In genomic region chr5:50369287-50370033, GRCh38 we compare ENCODE assay signal across 4 cellular contexts.
DNase-seq lines count a peak whose midpoint lies in the region; ATAC-seq, FAIRE-seq and TF ChIP-seq lines count a peak whose summit lies in the region.
"Not testable (repeated sequence)": the region's sequence is repeated elsewhere in the genome, so short reads cannot be mapped to it uniquely, and the experiment has no call there.

No MANE protein-coding gene starts in this region.

- H2BK15ac ChIP-seq in neuronal stem cell (ENCODE audit: low read length) = not testable (repeated sequence)

- not testable (repeated sequence) for TF ChIP-seq CTCF in RWPE2 (IDR thresholded peaks at IDR 0.05; ENCODE audit: poor library complexity, severe bottlenecking)

- peak overlapping the region; percentile 21 for H3K9ac ChIP-seq in neuronal stem cell (ENCODE audit: low read depth, low read length, poor library complexity)

- intact Hi-C loops in Right ventricle myocardium inferior (cut with DNase I) = not testable (repeated sequence)

- DNase-seq in HTR-8/SVneo (ENCODE audit: insufficient read length, low spot score); neuronal stem cell (ENCODE audit: low spot score): not testable (repeated sequence)
- DNase-seq in RWPE2 (ENCODE audit: low spot score) (peak; percentile 44), Right ventricle myocardium inferior (ENCODE audit: missing footprints) (peak; percentile 57)

- not testable (repeated sequence) for H2AFZ ChIP-seq in neuronal stem cell (ENCODE audit: low read length)

- H3K9me3 ChIP-seq in RWPE2 (ENCODE audit: severe bottlenecking); neuronal stem cell (replicated peaks in 1 of 2; ENCODE audit: control insufficient read depth in 2 of 2, insufficient read depth in 1 of 2, low read depth in 1 of 2, low read length in 2 of 2): not testable (repeated sequence)

- H3K27ac ChIP-seq in RWPE2 (ENCODE audit: poor library complexity, severe bottlenecking); neuronal stem cell (replicated peaks; ENCODE audit: low read length): not testable (repeated sequence)

- H3K4me3 ChIP-seq in RWPE2 (ENCODE audit: severe bottlenecking); neuronal stem cell (ENCODE audit: low read length in 2 of 2): not testable (repeated sequence)

- H2AK5ac ChIP-seq in neuronal stem cell (ENCODE audit: low read depth, low read length) = not testable (repeated sequence)

- not testable (repeated sequence) for H3K79me1 ChIP-seq in neuronal stem cell (ENCODE audit: low read depth, low read length)

- not testable (repeated sequence) for H3K4ac ChIP-seq in neuronal stem cell (ENCODE audit: low read length)

- H4K91ac ChIP-seq in neuronal stem cell (ENCODE audit: low read depth, low read length, poor library complexity) = not testable (repeated sequence)

- not testable (repeated sequence) for H3K27me3 ChIP-seq in RWPE2 (ENCODE audit: insufficient read depth, poor library complexity, severe bottlenecking); neuronal stem cell (ENCODE audit: control insufficient read depth in 3 of 3, insufficient read depth in 3 of 3, low read depth in 1 of 3, low read length in 3 of 3)

- not testable (repeated sequence) for H3K14ac ChIP-seq in neuronal stem cell (ENCODE audit: low read length)

- H3K4me1 ChIP-seq in RWPE2 (ENCODE audit: insufficient read depth, poor library complexity, severe bottlenecking); neuronal stem cell (ENCODE audit: control insufficient read depth in 2 of 2, insufficient read depth in 1 of 2, low read depth in 1 of 2, low read length in 2 of 2): not testable (repeated sequence)

- no CpG with 5 or more reads among the region's 16 CpGs for WGBS in neuronal stem cell (ENCODE audit: extremely low coverage in 2 of 2, insufficient read length in 2 of 2, insufficient replicate concordance in 1 of 2), 2 donors

- FAIRE-seq in HTR-8/SVneo (lab: Jason Lieb, UNC) = peak; percentile 97

- not testable (repeated sequence) for H2BK120ac ChIP-seq in neuronal stem cell (ENCODE audit: low read depth, low read length)

- H3K36me3 ChIP-seq in RWPE2 (ENCODE audit: low read depth); neuronal stem cell (replicated peaks in 1 of 2; ENCODE audit: control insufficient read depth in 2 of 2, insufficient read depth in 2 of 2, low read length in 2 of 2): not testable (repeated sequence)

- not testable (repeated sequence) for H2BK12ac ChIP-seq in neuronal stem cell (ENCODE audit: low read length)

- not testable (repeated sequence) for ATAC-seq in RWPE2 (ENCODE audit: low read depth); Right ventricle myocardium inferior

- not testable (repeated sequence) for H3K4me2 ChIP-seq in neuronal stem cell (ENCODE audit: insufficient read depth, low read length, poor library complexity, severe bottlenecking)

- H2BK5ac ChIP-seq in neuronal stem cell (ENCODE audit: low read length) = not testable (repeated sequence)

- not testable (repeated sequence) for H3K18ac ChIP-seq in neuronal stem cell (ENCODE audit: low read length)

- not testable (repeated sequence) for H4K8ac ChIP-seq in neuronal stem cell (ENCODE audit: low read depth, low read length)

- not testable (repeated sequence) for H3K23ac ChIP-seq in neuronal stem cell (ENCODE audit: low read depth, low read length, poor library complexity)
